In the genomic region with DNA sequence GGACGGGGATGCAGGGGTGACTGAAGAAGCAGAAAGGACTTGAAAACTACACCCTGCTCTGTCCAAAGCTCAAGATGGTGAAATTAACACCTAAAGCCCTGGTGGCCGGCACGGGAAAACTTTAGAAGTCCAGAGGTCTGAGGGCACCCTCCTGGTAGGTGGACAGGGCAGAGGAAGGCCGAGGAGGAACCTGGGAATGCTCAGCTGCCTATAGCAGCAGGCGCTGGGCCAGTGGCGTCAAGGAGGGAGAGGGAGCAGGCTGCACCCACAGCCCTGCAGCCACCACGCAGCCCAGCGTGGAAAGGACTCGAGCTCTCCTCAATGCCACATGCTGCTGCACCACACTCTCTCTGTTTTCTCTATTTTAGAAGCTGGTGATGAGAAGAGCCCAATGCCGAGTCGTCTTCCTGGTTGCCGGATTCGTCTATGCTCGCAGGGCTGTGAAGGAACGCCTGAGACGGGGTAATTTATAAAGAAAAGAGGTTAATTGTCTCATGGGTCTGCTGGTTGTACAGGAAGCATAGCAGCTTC, we compare ENCODE assay signal across 23 cellular contexts.
DNase-seq lines count a peak whose midpoint lies in the region; ATAC-seq and TF ChIP-seq lines count a peak whose summit lies in the region.
"Had no signal": no experiment of that assay in that cellular context is flagged by ENCODE, and none has a peak within 500 bp of the region (broad histone marks: within the 10 kb centered on the region; RNA-seq: fewer than 3 reads in every experiment).

No MANE protein-coding gene starts in this region.

- peak overlapping the region; percentile 23 to 53 (median 41); a peak in 20 of 22 replicates for H3K4me2 ChIP-seq in BLaER1 treated with 17β-estradiol and CSF1 and Interleukin-3, amounts not matched to agents 10 nM and 100 nM

- H3K36me3 ChIP-seq in BLaER1 treated with 17β-estradiol and CSF1 and Interleukin-3, amounts not matched to agents 10 nM and 100 nM, result peaks cover 0 to 3% (median 0%) of the 10 kb centered on the region in 11 experiments; a peak in 1 of 22 replicates
- H3K36me3 ChIP-seq in sigmoid colon, result no peaks in the 10 kb centered on the region

- ATAC-seq in activated T-cell treated with anti-CD3 and anti-CD28 coated beads, Interleukin-2, amount 50 U/mL, for 72 hours (replicated peaks in 1 of 2), result no peak
- ATAC-seq: HCT116 had no signal

- WGBS in sigmoid colon, 2 donors, result 93 to 94% methylated on average over 16 of the region's 16 CpGs

- no peak overlapping the region for H3K27ac ChIP-seq in BLaER1 treated with 17β-estradiol and CSF1 and Interleukin-3, amounts not matched to agents 10 nM and 100 nM
- H3K27ac ChIP-seq in sigmoid colon, result no peak overlapping the region
- H3K27ac ChIP-seq: HL-60, RWPE1 had no signal

- peaks cover 11 to 29% (median 19%) of the 10 kb centered on the region in 11 experiments for H3K9me3 ChIP-seq in BLaER1 treated with 17β-estradiol and CSF1 and Interleukin-3, amounts not matched to agents 10 nM and 100 nM (replicated peaks in 1 of 11)
- H3K9me3 ChIP-seq in sigmoid colon, result peaks cover 0 to 9% (median 0%) of the 10 kb centered on the region in 4 donors

- peaks cover 28 to 51% (median 38%) of the 10 kb centered on the region in 10 experiments for H3K4me1 ChIP-seq in BLaER1 treated with 17β-estradiol and CSF1 and Interleukin-3, amounts not matched to agents 10 nM and 100 nM
- H3K4me1 ChIP-seq in sigmoid colon, result peaks cover 0 to 8% (median 7%) of the 10 kb centered on the region in 4 donors
- H3K4me1 ChIP-seq: Caco-2 had no signal

- no peaks in the 10 kb centered on the region for H4K20me1 ChIP-seq in BLaER1 treated with 17β-estradiol and CSF1 and Interleukin-3, amounts not matched to agents 10 nM and 100 nM

- H3K36me3 Mint-ChIP-seq in brain (peaks cover 8% of the 10 kb centered on the region), nephron (ENCODE audit: low read depth) (peaks cover 7% of the 10 kb centered on the region)
- peaks cover 1 to 2% of the 10 kb centered on the region in 2 donors for H3K36me3 Mint-ChIP-seq in activated T-cell treated with anti-CD3 and anti-CD28 coated beads, Interleukin-2, amount 50 U/mL, for 72 hours (ENCODE audit: insufficient read depth in 2 of 2)
- H3K36me3 Mint-ChIP-seq: CD4-positive, alpha-beta memory T cell had no signal

- H3K27me3 Mint-ChIP-seq in brain (no peaks in the 10 kb centered on the region), nephron (ENCODE audit: low read depth) (peaks cover 24% of the 10 kb centered on the region)
- peaks cover 14% of the 10 kb centered on the region for H3K27me3 Mint-ChIP-seq in activated T-cell treated with anti-CD3 and anti-CD28 coated beads, Interleukin-2, amount 50 U/mL, for 72 hours (ENCODE audit: low read depth)

- no peak for TF ChIP-seq POLR2A in sigmoid colon (IDR thresholded peaks at IDR 0.05)

- H3K4me3 ChIP-seq in BLaER1 treated with 17β-estradiol and CSF1 and Interleukin-3, amounts not matched to agents 10 nM and 100 nM, result no peak overlapping the region
- H3K4me3 ChIP-seq in sigmoid colon, result no peak overlapping the region

- TF ChIP-seq CTCF in brain (conservative IDR thresholded peaks at IDR 0.05), result no peak
- no peak for TF ChIP-seq CTCF in nephron (IDR thresholded peaks at IDR 0.05; ENCODE audit: unreplicated experiment in 3 of 3)
- TF ChIP-seq CTCF in sigmoid colon (IDR thresholded peaks at IDR 0.05), result no peak

- TF ChIP-seq EP300 in sigmoid colon (IDR thresholded peaks at IDR 0.05), result no peak

- H3K27ac Mint-ChIP-seq in brain (peak overlapping the region in 3 of 5 experiments; percentile 1 to 75 (median 44)), nephron (peak overlapping the region in 2 of 3 experiments; percentile 45 to 93)
- no peak overlapping the region for H3K27ac Mint-ChIP-seq in activated T-cell treated with anti-CD3 and anti-CD28 coated beads, Interleukin-2, amount 50 U/mL, for 72 hours
- H3K27ac Mint-ChIP-seq: CD4-positive, alpha-beta memory T cell had no signal

- H3K9me3 Mint-ChIP-seq in brain, result peaks cover 14 to 28% (median 15%) of the 10 kb centered on the region in 5 experiments
- H3K9me3 Mint-ChIP-seq in nephron, result peaks cover 11% of the 10 kb centered on the region
- H3K9me3 Mint-ChIP-seq in activated T-cell treated with anti-CD3 and anti-CD28 coated beads, Interleukin-2, amount 50 U/mL, for 72 hours, result peaks cover 2 to 4% of the 10 kb centered on the region in 2 donors

- DNase-seq in sigmoid colon, result peak; percentile 44
- DNase-seq in activated T-cell treated with anti-CD3 and anti-CD28 coated beads, Interleukin-2, amount 50 U/mL, for 72 hours, result no peak
- DNase-seq in midbrain (lab: John Stamatoyannopoulos, UW), result no peak
- DNase-seq in stimulated activated CD4-positive, alpha-beta T cell treated with anti-CD3 and anti-CD28 coated beads, Interleukin-4, amount 100 ng/mL, for 1 hour, result no peak
- DNase-seq: Caco-2; CD4-positive, alpha-beta memory T cell; DMS153; GOT3; KBM-7; MM.1S; NCI-H1048; NCI-H1436; NCI-H187 treated with DMSO at 0.1 percent for 48 hours; NCI-H2107; NCI-H748 treated with DMSO at 0.1 percent for 48 hours; NK-92 treated with Interleukin-12 subunit alpha and Interleukin-12 subunit beta, amount 100 ng/mL, for 24 hours; SHP77 treated with DMSO at 0.1 percent for 48 hours had no signal

- H3K27me3 ChIP-seq in BLaER1 treated with 17β-estradiol and CSF1 and Interleukin-3, amounts not matched to agents 10 nM and 100 nM, result peaks cover 0 to 13% (median 3%) of the 10 kb centered on the region in 11 experiments; a peak in 10 of 22 replicates
- H3K27me3 ChIP-seq in sigmoid colon, result no peaks in the 10 kb centered on the region

- H3K4me3 Mint-ChIP-seq in brain (no peak overlapping the region), nephron (no peak overlapping the region)
- no peak overlapping the region for H3K4me3 Mint-ChIP-seq in activated T-cell treated with anti-CD3 and anti-CD28 coated beads, Interleukin-2, amount 50 U/mL, for 72 hours
- H3K4me3 Mint-ChIP-seq: CD4-positive, alpha-beta memory T cell had no signal

- intact Hi-C loops in sigmoid colon (cut with DNase I), result no loop called here

- H3K4me1 Mint-ChIP-seq in brain (peaks cover 74% of the 10 kb centered on the region), nephron (peaks cover 54% of the 10 kb centered on the region)
- no peaks in the 10 kb centered on the region for H3K4me1 Mint-ChIP-seq in activated T-cell treated with anti-CD3 and anti-CD28 coated beads, Interleukin-2, amount 50 U/mL, for 72 hours (ENCODE audit: low read depth)
- H3K4me1 Mint-ChIP-seq: CD4-positive, alpha-beta memory T cell had no signal

- no peak overlapping the region for H3K9ac ChIP-seq in BLaER1 treated with 17β-estradiol and CSF1 and Interleukin-3, amounts not matched to agents 10 nM and 100 nM
